In the genomic region with DNA sequence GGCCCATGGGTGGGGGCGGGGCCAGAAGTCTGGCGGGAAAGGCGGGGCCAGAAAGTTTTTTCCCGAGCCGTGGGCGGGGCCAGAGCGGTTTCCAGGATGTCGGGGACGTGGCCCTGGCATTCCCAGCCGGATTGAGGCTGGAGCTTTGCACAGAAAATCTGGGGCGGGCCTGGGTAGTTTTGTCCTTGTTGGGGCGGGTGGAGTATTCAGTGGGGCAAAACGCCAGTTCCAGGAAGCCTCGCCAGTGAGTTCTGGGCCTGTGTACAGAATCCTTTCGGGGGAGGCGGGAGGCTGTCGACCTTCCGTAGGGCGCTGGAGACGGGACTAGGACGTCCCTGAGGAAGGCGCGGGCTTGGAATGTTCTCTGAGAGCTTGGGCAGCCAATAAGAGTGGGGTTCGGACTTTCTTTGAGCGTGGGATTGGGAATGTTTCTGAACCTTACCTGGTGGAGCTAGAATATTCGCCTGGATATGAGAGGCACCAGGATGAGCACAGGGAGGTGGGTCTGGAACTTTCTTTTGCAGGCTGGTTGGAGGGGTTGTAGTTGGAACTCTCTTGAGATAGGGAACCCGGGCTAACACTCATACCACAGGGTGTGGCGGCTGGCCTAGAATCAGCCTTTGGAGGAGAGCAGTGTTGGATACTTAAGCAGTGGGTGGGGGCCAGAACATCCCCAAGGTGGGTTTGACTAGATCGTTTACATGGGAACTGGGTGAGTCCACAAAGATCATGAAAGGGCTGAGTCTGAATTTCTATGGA, we compare ENCODE assay signal across 1 cellular context.
TF ChIP-seq lines count a peak whose summit lies in the region.

No MANE protein-coding gene starts in this region.

TF ChIP-seq in HEK293, 187 proteins besides CTCF, POLR2A, EP300 and RAD21 (continued from another document and continues in another):
- TF ChIP-seq, protein P1, sequence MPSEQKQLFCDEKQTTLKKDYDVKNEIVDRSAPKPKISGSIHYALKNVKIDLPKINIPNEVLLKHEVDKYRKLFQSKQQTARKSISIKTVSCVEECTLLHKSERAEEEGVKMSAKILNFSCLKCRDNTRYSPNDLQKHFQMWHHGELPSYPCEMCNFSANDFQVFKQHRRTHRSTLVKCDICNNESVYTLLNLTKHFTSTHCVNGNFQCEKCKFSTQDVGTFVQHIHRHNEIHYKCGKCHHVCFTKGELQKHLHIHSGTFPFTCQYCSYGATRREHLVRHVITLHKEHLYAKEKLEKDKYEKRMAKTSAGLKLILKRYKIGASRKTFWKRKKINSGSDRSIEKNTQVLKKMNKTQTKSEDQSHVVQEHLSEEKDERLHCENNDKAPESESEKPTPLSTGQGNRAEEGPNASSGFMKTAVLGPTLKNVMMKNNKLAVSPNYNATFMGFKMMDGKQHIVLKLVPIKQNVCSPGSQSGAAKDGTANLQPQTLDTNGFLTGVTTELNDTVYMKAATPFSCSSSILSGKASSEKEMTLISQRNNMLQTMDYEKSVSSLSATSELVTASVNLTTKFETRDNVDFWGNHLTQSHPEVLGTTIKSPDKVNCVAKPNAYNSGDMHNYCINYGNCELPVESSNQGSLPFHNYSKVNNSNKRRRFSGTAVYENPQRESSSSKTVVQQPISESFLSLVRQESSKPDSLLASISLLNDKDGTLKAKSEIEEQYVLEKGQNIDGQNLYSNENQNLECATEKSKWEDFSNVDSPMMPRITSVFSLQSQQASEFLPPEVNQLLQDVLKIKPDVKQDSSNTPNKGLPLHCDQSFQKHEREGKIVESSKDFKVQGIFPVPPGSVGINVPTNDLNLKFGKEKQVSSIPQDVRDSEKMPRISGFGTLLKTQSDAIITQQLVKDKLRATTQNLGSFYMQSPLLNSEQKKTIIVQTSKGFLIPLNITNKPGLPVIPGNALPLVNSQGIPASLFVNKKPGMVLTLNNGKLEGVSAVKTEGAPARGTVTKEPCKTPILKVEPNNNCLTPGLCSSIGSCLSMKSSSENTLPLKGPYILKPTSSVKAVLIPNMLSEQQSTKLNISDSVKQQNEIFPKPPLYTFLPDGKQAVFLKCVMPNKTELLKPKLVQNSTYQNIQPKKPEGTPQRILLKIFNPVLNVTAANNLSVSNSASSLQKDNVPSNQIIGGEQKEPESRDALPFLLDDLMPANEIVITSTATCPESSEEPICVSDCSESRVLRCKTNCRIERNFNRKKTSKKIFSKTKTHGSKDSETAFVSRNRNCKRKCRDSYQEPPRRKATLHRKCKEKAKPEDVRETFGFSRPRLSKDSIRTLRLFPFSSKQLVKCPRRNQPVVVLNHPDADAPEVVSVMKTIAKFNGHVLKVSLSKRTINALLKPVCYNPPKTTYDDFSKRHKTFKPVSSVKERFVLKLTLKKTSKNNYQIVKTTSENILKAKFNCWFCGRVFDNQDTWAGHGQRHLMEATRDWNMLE (tag by site-specific recombination; conservative IDR thresholded peaks at IDR 0.05; ENCODE audit: low read depth) = no peak
- TF ChIP-seq, protein P2, sequence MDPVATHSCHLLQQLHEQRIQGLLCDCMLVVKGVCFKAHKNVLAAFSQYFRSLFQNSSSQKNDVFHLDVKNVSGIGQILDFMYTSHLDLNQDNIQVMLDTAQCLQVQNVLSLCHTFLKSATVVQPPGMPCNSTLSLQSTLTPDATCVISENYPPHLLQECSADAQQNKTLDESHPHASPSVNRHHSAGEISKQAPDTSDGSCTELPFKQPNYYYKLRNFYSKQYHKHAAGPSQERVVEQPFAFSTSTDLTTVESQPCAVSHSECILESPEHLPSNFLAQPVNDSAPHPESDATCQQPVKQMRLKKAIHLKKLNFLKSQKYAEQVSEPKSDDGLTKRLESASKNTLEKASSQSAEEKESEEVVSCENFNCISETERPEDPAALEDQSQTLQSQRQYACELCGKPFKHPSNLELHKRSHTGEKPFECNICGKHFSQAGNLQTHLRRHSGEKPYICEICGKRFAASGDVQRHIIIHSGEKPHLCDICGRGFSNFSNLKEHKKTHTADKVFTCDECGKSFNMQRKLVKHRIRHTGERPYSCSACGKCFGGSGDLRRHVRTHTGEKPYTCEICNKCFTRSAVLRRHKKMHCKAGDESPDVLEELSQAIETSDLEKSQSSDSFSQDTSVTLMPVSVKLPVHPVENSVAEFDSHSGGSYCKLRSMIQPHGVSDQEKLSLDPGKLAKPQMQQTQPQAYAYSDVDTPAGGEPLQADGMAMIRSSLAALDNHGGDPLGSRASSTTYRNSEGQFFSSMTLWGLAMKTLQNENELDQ (tag by site-specific recombination; IDR thresholded peaks at IDR 0.05; ENCODE audit: low read depth) = no peak
- TF ChIP-seq ZNF624 (tag by site-specific recombination; IDR thresholded peaks at IDR 0.05) (no peak), ZFP69B (tag by site-specific recombination; IDR thresholded peaks at IDR 0.05) (no peak), ZNF114 (tag by site-specific recombination; IDR thresholded peaks at IDR 0.05) (no peak), ZNF837 (tag by site-specific recombination; IDR thresholded peaks at IDR 0.05) (no peak), ZNF239 (tag by site-specific recombination; IDR thresholded peaks at IDR 0.05) (no peak), ZNF121 (tag by site-specific recombination; IDR thresholded peaks at IDR 0.05) (peak; percentile 77), ZNF561 (tag by site-specific recombination; IDR thresholded peaks at IDR 0.05; ENCODE audit: borderline replicate concordance) (peak; percentile 56; the same call in 1 of the 2 replicates), ZNF701 (tag by site-specific recombination; IDR thresholded peaks at IDR 0.05) (no peak), KLF16 (tag by site-specific recombination; IDR thresholded peaks at IDR 0.05) (no peak), HOXD13 (CRISPR knock-in tag; IDR thresholded peaks at IDR 0.05; ENCODE audit: borderline replicate concordance) (no peak), ZNF138 (tag by site-specific recombination; IDR thresholded peaks at IDR 0.05; ENCODE audit: borderline replicate concordance) (no peak), ZBTB17 (tag by site-specific recombination; IDR thresholded peaks at IDR 0.05) (0 out of 2 replicates have a peak, but pooled peaks have one; percentile 26), ZNF132 (tag by site-specific recombination; IDR thresholded peaks at IDR 0.05; ENCODE audit: borderline replicate concordance) (no peak), ZNF621 (tag by site-specific recombination; IDR thresholded peaks at IDR 0.05) (no peak), EGR2 (tag by site-specific recombination; IDR thresholded peaks at IDR 0.05; ENCODE audit: low read depth) (peak; percentile 14; the same call in 1 of the 2 replicates), ZNF174 (tag by site-specific recombination; IDR thresholded peaks at IDR 0.05) (no peak), SP3 (tag by site-specific recombination; IDR thresholded peaks at IDR 0.05) (peak; percentile 55), OVOL3 (tag by site-specific recombination; IDR thresholded peaks at IDR 0.05) (no peak), ZNF169 (tag by site-specific recombination; IDR thresholded peaks at IDR 0.05) (no peak), ZNF184 (tag by site-specific recombination; IDR thresholded peaks at IDR 0.05) (no peak), ZNF10 (tag by site-specific recombination; IDR thresholded peaks at IDR 0.05) (no peak), ZNF155 (tag by site-specific recombination; IDR thresholded peaks at IDR 0.05) (no peak), TCF7L2 (IDR thresholded peaks at IDR 0.05; ENCODE audit: borderline replicate concordance, low read depth, low read length) (no peak), ZNF510 (tag by site-specific recombination; IDR thresholded peaks at IDR 0.05; ENCODE audit: insufficient replicate concordance) (no peak), ZNF146 (tag by site-specific recombination; IDR thresholded peaks at IDR 0.05) (no peak), ZNF571 (tag by site-specific recombination; IDR thresholded peaks at IDR 0.05) (no peak)
- TF ChIP-seq, protein P3, sequence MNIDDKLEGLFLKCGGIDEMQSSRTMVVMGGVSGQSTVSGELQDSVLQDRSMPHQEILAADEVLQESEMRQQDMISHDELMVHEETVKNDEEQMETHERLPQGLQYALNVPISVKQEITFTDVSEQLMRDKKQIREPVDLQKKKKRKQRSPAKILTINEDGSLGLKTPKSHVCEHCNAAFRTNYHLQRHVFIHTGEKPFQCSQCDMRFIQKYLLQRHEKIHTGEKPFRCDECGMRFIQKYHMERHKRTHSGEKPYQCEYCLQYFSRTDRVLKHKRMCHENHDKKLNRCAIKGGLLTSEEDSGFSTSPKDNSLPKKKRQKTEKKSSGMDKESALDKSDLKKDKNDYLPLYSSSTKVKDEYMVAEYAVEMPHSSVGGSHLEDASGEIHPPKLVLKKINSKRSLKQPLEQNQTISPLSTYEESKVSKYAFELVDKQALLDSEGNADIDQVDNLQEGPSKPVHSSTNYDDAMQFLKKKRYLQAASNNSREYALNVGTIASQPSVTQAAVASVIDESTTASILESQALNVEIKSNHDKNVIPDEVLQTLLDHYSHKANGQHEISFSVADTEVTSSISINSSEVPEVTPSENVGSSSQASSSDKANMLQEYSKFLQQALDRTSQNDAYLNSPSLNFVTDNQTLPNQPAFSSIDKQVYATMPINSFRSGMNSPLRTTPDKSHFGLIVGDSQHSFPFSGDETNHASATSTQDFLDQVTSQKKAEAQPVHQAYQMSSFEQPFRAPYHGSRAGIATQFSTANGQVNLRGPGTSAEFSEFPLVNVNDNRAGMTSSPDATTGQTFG (tag by site-specific recombination; IDR thresholded peaks at IDR 0.05; ENCODE audit: borderline replicate concordance) = no peak
- TF ChIP-seq, protein P4, sequence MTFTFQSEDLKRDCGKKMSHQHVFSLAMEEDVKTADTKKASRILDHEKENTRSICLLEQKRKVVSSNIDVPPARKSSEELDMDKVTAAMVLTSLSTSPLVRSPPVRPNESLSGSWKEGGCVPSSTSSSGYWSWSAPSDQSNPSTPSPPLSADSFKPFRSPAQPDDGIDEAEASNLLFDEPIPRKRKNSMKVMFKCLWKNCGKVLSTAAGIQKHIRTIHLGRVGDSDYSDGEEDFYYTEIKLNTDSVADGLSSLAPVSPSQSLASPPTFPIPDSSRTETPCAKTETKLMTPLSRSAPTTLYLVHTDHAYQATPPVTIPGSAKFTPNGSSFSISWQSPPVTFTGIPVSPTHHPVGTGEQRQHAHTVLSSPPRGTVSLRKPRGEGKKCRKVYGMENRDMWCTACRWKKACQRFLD (tag by site-specific recombination; IDR thresholded peaks at IDR 0.05) = no peak
- TF ChIP-seq, protein P5, sequence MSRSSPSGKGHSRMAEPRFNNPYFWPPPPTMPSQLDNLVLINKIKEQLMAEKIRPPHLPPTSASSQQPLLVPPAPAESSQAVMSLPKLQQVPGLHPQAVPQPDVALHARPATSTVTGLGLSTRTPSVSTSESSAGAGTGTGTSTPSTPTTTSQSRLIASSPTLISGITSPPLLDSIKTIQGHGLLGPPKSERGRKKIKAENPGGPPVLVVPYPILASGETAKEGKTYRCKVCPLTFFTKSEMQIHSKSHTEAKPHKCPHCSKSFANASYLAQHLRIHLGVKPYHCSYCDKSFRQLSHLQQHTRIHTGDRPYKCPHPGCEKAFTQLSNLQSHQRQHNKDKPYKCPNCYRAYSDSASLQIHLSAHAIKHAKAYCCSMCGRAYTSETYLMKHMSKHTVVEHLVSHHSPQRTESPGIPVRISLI (tag by site-specific recombination; IDR thresholded peaks at IDR 0.05) = peak; percentile 85
- TF ChIP-seq, protein P6, sequence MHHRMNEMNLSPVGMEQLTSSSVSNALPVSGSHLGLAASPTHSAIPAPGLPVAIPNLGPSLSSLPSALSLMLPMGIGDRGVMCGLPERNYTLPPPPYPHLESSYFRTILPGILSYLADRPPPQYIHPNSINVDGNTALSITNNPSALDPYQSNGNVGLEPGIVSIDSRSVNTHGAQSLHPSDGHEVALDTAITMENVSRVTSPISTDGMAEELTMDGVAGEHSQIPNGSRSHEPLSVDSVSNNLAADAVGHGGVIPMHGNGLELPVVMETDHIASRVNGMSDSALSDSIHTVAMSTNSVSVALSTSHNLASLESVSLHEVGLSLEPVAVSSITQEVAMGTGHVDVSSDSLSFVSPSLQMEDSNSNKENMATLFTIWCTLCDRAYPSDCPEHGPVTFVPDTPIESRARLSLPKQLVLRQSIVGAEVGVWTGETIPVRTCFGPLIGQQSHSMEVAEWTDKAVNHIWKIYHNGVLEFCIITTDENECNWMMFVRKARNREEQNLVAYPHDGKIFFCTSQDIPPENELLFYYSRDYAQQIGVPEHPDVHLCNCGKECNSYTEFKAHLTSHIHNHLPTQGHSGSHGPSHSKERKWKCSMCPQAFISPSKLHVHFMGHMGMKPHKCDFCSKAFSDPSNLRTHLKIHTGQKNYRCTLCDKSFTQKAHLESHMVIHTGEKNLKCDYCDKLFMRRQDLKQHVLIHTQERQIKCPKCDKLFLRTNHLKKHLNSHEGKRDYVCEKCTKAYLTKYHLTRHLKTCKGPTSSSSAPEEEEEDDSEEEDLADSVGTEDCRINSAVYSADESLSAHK (tag by site-specific recombination; IDR thresholded peaks at IDR 0.05) = peak; percentile 76; the same call in 1 of the 2 replicates
- TF ChIP-seq, protein P7, sequence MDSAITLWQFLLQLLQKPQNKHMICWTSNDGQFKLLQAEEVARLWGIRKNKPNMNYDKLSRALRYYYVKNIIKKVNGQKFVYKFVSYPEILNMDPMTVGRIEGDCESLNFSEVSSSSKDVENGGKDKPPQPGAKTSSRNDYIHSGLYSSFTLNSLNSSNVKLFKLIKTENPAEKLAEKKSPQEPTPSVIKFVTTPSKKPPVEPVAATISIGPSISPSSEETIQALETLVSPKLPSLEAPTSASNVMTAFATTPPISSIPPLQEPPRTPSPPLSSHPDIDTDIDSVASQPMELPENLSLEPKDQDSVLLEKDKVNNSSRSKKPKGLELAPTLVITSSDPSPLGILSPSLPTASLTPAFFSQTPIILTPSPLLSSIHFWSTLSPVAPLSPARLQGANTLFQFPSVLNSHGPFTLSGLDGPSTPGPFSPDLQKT (IDR thresholded peaks at IDR 0.05; ENCODE audit: borderline replicate concordance, low read depth, low read length) = no peak
